12 cellular contexts compared by ENCODE assay signal in the genomic region with DNA sequence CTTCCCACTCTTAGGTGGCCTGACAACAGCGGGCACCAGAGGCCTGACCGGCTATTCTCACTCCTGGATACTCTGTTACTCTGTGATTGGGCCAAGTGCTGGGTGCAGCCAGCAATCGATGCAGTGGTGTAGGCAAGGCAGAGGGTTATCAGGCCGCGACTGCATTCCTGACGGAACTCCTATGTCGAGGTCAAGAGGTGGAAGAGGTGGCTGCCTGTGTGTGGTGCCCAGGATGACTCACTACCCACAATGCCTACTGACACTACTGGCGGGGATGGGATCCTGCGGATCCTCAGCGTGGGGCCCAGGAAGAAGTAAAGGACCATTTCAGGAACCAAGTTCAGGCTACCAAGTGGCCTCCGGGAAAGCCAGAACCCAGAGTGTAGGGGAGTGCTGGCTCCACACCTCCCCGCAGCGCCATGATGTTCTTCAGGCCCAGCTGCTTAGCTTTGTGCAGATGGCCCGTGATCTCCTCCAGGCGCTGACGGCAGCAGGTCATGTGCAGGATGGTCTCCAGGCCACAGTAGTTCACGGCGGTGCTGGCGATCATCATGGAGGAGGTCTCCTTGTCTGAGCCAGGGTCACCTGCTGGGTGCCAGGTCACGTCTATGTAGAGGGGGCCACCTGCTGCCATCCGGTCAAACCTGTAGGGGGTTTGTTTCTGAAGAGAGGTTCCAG. TPM values are rescaled to one million over a fixed set of nuclear protein-coding genes. Genes with fewer than 3 reads are reported as not detected.
DNase-seq lines count a peak whose midpoint lies in the region; ATAC-seq and TF ChIP-seq lines count a peak whose summit lies in the region.
"Had no signal": no experiment of that assay in that cellular context is flagged by ENCODE, and none has a peak within 500 bp of the region (broad histone marks: within the 10 kb centered on the region; RNA-seq: fewer than 3 reads in every experiment).

No MANE protein-coding gene starts in this region.

- H3K4me3 ChIP-seq in BLaER1 treated with 17β-estradiol and CSF1 and Interleukin-3, amounts not matched to agents 10 nM and 100 nM: 0 out of 20 replicates have a peak overlapping the region, but pooled peaks of 1 of the 10 experiments have one; percentile 97
- no peak overlapping the region for H3K4me3 ChIP-seq in lung

- ATAC-seq in lung (ENCODE audit: insufficient read depth, low FRiP score) (no peak), GM18907 (IDR thresholded peaks at IDR 0.05; ENCODE audit: unreplicated experiment) (no peak)

- no peaks in the 10 kb centered on the region for H3K27me3 ChIP-seq in BLaER1 treated with 17β-estradiol and CSF1 and Interleukin-3, amounts not matched to agents 10 nM and 100 nM
- H3K27me3 ChIP-seq in lung (ENCODE audit: control insufficient read depth, insufficient read depth): no peaks in the 10 kb centered on the region

- H3K9ac ChIP-seq in BLaER1 treated with 17β-estradiol and CSF1 and Interleukin-3, amounts not matched to agents 10 nM and 100 nM: peak overlapping the region in 3 of 11 experiments; percentile 91 to 96 (median 93); a peak in 2 of 22 replicates

- no peaks in the 10 kb centered on the region for H3K9me3 ChIP-seq in BLaER1 treated with 17β-estradiol and CSF1 and Interleukin-3, amounts not matched to agents 10 nM and 100 nM (replicated peaks in 1 of 11)
- H3K9me3 ChIP-seq in lung (ENCODE audit: control insufficient read depth in 2 of 2, insufficient read depth in 1 of 2, low read length in 1 of 2): peaks cover 0 to 6% of the 10 kb centered on the region in 2 donors

- DNase-seq in amniotic epithelial cell (ENCODE audit: low read depth) (peak; percentile 36), lung (ENCODE audit: low spot score) (no peak), NCI-H1436 treated with DMSO at 0.1 percent for 48 hours (lab: John Stamatoyannopoulos, UW) (no peak), DMS 273 (lab: John Stamatoyannopoulos, UW; ENCODE audit: unreplicated experiment) (no peak)
- DNase-seq: amygdala; effector CD4-positive, alpha-beta T cell; H9; NCI-H1105; NCI-H526; nucleus accumbens had no signal

- WGBS in lung, 2 donors: 92 to 94% methylated on average over 21 of the region's 21 CpGs

- H3K36me3 ChIP-seq in BLaER1 treated with 17β-estradiol and CSF1 and Interleukin-3, amounts not matched to agents 10 nM and 100 nM: peaks cover 28 to 64% (median 44%) of the 10 kb centered on the region in 11 experiments
- H3K36me3 ChIP-seq in lung (ENCODE audit: control insufficient read depth in 2 of 2, insufficient read depth in 2 of 2, low read length in 2 of 2): peaks cover 0 to 29% of the 10 kb centered on the region in 2 donors

- no peak overlapping the region; a peak in 1 of 22 replicates for H3K27ac ChIP-seq in BLaER1 treated with 17β-estradiol and CSF1 and Interleukin-3, amounts not matched to agents 10 nM and 100 nM
- H3K27ac ChIP-seq in lung (ENCODE audit: low read depth in 1 of 2, low read length in 1 of 2): peak overlapping the region; percentile 21 to 22

- H4K20me1 ChIP-seq in BLaER1 treated with 17β-estradiol and CSF1 and Interleukin-3, amounts not matched to agents 10 nM and 100 nM: peaks cover 0 to 30% (median 9%) of the 10 kb centered on the region in 11 experiments; a peak in 10 of 22 replicates

- TF ChIP-seq CTCF in lung (IDR thresholded peaks at IDR 0.05; ENCODE audit: control extremely low read depth, extremely low read depth): no peak

- H3K4me1 ChIP-seq in BLaER1 treated with 17β-estradiol and CSF1 and Interleukin-3, amounts not matched to agents 10 nM and 100 nM: peaks cover 40 to 65% (median 52%) of the 10 kb centered on the region in 10 experiments
- peaks cover 5 to 13% of the 10 kb centered on the region in 2 donors for H3K4me1 ChIP-seq in lung (ENCODE audit: control insufficient read depth in 2 of 2, insufficient read depth in 2 of 2, low read length in 2 of 2)

- peak overlapping the region in 6 of 11 experiments; percentile 96 to 99 (median 98); a peak in 11 of 22 replicates for H3K4me2 ChIP-seq in BLaER1 treated with 17β-estradiol and CSF1 and Interleukin-3, amounts not matched to agents 10 nM and 100 nM

RNA-seq across cellular contexts. Expression of gene MTHFR, which starts 4.9 kb away (rescaled TPM):
- 10 to 100 TPM; 34.0 to 61.4 TPM for total RNA-seq in lung
- 10 to 100 TPM; 20.6 to 26.1 TPM for polyA plus RNA-seq in lung

RNA-seq across cellular contexts. Expression of gene CLCN6, which starts 5.1 kb away (rescaled TPM):
- total RNA-seq in lung: 10 to 100 TPM; 16.7 to 35.7 TPM
- 10 to 100 TPM; 17.9 to 18.2 TPM for polyA plus RNA-seq in lung

RNA-seq across cellular contexts. Expression of gene C1orf167, which starts 38.9 kb away (rescaled TPM):
- 1 to 10 TPM in 1 of 2 donors, under 1 TPM in 1; 0.91 to 7.2 TPM for total RNA-seq in lung
- 10 to 100 TPM; 11.0 to 11.3 TPM for polyA plus RNA-seq in lung

RNA-seq across cellular contexts. Expression of gene NPPA, which starts 46.7 kb away (rescaled TPM):
- total RNA-seq in lung: 10 to 100 TPM in 1 of 2 donors, not detected in 1; 19.8 TPM
- 1 to 10 TPM in 1 of 2 donors, under 1 TPM in 1; 0.81 to 6.7 TPM for polyA plus RNA-seq in lung
- total RNA-seq: H9 had no signal

RNA-seq across cellular contexts. Expression of gene NPPB, which starts 57.9 kb away (rescaled TPM):
- total RNA-seq in lung: 1 to 10 TPM in 1 of 2 donors, not detected in 1; 3.6 TPM
- 1 to 10 TPM in 1 of 2 donors, under 1 TPM in 1; 0.45 to 1.1 TPM for polyA plus RNA-seq in lung

Comparison
In these comparisons a context has a peak if more than half of its experiments do, and no peak if none do; other contexts are left out.
1. H3K27ac ChIP-seq: peak in lung (2 of 2); none in BLaER1 treated with 17β-estradiol and CSF1 and Interleukin-3, amounts not matched to agents 10 nM and 100 nM (0 of 11).